Comparison of ENCODE assay signal across 1 cellular context in the genomic region with DNA sequence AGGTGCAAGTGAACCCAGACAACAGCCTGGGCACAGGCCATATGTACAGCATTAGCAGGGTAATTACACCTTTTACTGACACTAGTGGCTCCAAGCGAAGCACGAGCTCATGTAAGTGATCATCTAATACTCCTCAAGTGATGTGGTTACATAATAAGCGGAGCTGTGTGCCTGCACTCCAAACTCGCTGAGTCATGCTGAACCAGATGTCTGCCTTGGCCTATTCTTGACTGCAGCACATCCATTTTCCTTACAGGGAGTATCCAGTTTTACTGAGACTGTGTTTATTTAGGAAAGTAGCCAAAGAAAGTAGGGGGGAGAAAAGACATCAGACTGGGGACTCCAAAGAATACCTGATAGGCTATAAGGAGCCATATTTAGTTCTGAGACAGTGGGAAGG.
TF ChIP-seq lines count a peak whose summit lies in the region.

No MANE protein-coding gene starts in this region.

TF ChIP-seq in GM23338, 12 proteins besides CTCF, POLR2A, EP300 and RAD21 (continued from another document):
- TF ChIP-seq POLR2AphosphoS5 (IDR thresholded peaks at IDR 0.05; ENCODE audit: low read depth) (no peak), NANOG (IDR thresholded peaks at IDR 0.05; ENCODE audit: borderline replicate concordance) (no peak), EZH2 (IDR thresholded peaks at IDR 0.05; ENCODE audit: low read depth, unreplicated experiment) (no peak), CREB1 (CRISPR knock-in tag; IDR thresholded peaks at IDR 0.05; ENCODE audit: low read depth) (no peak), ZNF331 (CRISPR knock-in tag; IDR thresholded peaks at IDR 0.05; ENCODE audit: low read depth) (no peak)
- TF ChIP-seq, protein P1, sequence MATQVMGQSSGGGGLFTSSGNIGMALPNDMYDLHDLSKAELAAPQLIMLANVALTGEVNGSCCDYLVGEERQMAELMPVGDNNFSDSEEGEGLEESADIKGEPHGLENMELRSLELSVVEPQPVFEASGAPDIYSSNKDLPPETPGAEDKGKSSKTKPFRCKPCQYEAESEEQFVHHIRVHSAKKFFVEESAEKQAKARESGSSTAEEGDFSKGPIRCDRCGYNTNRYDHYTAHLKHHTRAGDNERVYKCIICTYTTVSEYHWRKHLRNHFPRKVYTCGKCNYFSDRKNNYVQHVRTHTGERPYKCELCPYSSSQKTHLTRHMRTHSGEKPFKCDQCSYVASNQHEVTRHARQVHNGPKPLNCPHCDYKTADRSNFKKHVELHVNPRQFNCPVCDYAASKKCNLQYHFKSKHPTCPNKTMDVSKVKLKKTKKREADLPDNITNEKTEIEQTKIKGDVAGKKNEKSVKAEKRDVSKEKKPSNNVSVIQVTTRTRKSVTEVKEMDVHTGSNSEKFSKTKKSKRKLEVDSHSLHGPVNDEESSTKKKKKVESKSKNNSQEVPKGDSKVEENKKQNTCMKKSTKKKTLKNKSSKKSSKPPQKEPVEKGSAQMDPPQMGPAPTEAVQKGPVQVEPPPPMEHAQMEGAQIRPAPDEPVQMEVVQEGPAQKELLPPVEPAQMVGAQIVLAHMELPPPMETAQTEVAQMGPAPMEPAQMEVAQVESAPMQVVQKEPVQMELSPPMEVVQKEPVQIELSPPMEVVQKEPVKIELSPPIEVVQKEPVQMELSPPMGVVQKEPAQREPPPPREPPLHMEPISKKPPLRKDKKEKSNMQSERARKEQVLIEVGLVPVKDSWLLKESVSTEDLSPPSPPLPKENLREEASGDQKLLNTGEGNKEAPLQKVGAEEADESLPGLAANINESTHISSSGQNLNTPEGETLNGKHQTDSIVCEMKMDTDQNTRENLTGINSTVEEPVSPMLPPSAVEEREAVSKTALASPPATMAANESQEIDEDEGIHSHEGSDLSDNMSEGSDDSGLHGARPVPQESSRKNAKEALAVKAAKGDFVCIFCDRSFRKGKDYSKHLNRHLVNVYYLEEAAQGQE (IDR thresholded peaks at IDR 0.05; ENCODE audit: unreplicated experiment): no peak
- TF ChIP-seq, protein P2, sequence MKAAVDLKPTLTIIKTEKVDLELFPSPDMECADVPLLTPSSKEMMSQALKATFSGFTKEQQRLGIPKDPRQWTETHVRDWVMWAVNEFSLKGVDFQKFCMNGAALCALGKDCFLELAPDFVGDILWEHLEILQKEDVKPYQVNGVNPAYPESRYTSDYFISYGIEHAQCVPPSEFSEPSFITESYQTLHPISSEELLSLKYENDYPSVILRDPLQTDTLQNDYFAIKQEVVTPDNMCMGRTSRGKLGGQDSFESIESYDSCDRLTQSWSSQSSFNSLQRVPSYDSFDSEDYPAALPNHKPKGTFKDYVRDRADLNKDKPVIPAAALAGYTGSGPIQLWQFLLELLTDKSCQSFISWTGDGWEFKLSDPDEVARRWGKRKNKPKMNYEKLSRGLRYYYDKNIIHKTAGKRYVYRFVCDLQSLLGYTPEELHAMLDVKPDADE (IDR thresholded peaks at IDR 0.05): no peak
